ENCODE assay signal across 8 cellular contexts in the genomic region with DNA sequence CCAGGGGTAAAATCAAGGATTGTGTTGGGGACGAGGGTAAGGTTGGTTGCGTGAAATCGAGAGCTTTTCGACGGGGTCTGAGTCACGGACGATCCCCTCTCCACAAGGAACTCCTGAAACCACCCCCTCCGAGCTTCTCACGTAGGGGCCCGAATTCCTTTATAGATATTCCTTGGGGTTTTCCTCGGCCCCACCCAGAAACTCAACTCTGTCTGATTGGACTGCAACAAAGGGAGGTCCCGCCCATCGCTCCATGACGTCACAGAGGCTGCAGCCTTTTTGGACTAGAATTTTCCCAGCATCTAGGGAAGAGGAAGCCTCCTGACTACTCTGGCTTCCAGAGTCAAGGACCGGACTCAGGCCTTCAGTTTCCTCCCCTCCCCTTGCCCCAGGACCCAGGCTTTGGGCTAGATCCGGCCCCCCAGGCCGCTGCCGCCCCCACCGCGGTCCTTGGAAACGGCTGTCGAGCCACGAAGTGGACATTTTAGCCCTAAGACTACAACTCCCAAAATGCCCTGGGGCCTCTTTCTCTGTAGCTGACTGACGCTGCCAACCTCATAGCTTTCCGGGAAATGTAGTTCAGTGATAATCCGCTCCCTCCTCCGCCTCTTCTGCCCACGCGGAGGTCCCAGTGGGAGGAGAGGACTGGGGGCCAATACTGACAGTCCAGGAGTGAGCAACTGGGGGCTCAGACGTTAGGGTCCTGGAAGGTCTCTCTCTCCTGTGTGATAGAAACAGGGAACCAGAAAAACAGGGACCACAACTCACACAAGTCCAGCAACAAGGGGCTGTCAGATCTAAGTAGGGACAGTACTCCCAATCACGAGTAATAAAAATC. TPM values are rescaled to one million over a fixed set of nuclear protein-coding genes. Genes with fewer than 3 reads are reported as not detected.
DNase-seq lines count a peak whose midpoint lies in the region; ATAC-seq, FAIRE-seq and TF ChIP-seq lines count a peak whose summit lies in the region.

Gene IZUMO1 (minus strand): TSS at position 172 of the 838 bp plus-strand sequence. CDS start 1,050 bp downstream, outside the sequence.

- BruUV-seq in IMR-90 (replicated peaks; lab: Mats Ljungman, UMichigan) = no TSS peak

- peak within 1 kb of the TSS; percentile 51 to 71 (median 64) for H3K4me3 ChIP-seq in BLaER1 treated with 17β-estradiol and CSF1 and Interleukin-3, amounts not matched to agents 10 nM and 100 nM
- H3K4me3 ChIP-seq in IMR-90 (ENCODE audit: insufficient read depth, low read depth, low read length) (peak within 1 kb of the TSS; percentile 50), endodermal cell (ENCODE audit: low read length) (peak within 1 kb of the TSS; percentile 89)

- no peaks in the 10 kb centered on the region for H3K9me3 ChIP-seq in BLaER1 treated with 17β-estradiol and CSF1 and Interleukin-3, amounts not matched to agents 10 nM and 100 nM (replicated peaks in 1 of 11)
- H3K9me3 ChIP-seq in IMR-90 (ENCODE audit: control insufficient read depth, insufficient read depth, low read length) (no peaks in the 10 kb centered on the region), endodermal cell (ENCODE audit: control insufficient read depth, low read length) (no peaks in the 10 kb centered on the region)

- intact Hi-C loops in IMR-90 (cut with micrococcal nuclease) = no loop called here

- H3K14ac ChIP-seq in IMR-90 (replicated peaks; ENCODE audit: low read depth, low read length) = peak within 1 kb of the TSS; percentile 53

- peaks cover 9% of the 10 kb centered on the region for H3K36me3 Mint-ChIP-seq in endodermal cell (ENCODE audit: low read depth)

- POLR2A ChIA-PET in IMR-90 (lab: Charles Lee; ENCODE audit: unreplicated experiment) = no interaction called here

- 0 out of 2 replicates have a peak within 1 kb of the TSS, but pooled peaks have one; percentile 17 for H4K91ac ChIP-seq in IMR-90 (ENCODE audit: insufficient read depth, low read depth, low read length)

- no peak within 1 kb of the TSS for H3K18ac ChIP-seq in IMR-90 (ENCODE audit: low read depth, low read length)

- no peak for FAIRE-seq in urothelium cell line (lab: Jason Lieb, UNC)

- H3K4me1 ChIP-seq in BLaER1 treated with 17β-estradiol and CSF1 and Interleukin-3, amounts not matched to agents 10 nM and 100 nM = peaks cover 42 to 73% (median 56%) of the 10 kb centered on the region in 10 experiments
- H3K4me1 ChIP-seq in IMR-90 (ENCODE audit: control insufficient read depth, insufficient read depth, low read length) (no peaks in the 10 kb centered on the region), endodermal cell (ENCODE audit: control insufficient read depth, insufficient read depth, low read length) (no peaks in the 10 kb centered on the region)

- peak; percentile 90 for DNase-seq in IMR-90
- peak; percentile 72 for DNase-seq in activated CD4-positive, alpha-beta T cell treated with anti-CD3 and anti-CD28 coated beads for 48 hours
- DNase-seq in endodermal cell = peak; percentile 95
- peak; percentile 91 to 94 for DNase-seq in lung microvascular endothelial cell (ENCODE audit: low read depth in 2 of 2)
- peak in 2 of 3 experiments; percentile 28 to 50 for DNase-seq in stimulated activated CD4-positive, alpha-beta T cell treated with anti-CD3 and anti-CD28 coated beads, TNF-alpha, amount 100 ng/mL, for 24 hours (ENCODE audit: low read depth in 3 of 3)
- no peak for DNase-seq in urothelium cell line (ENCODE audit: low spot score)

- peak within 1 kb of the TSS; percentile 63 to 84 (median 78) for H3K9ac ChIP-seq in BLaER1 treated with 17β-estradiol and CSF1 and Interleukin-3, amounts not matched to agents 10 nM and 100 nM
- H3K9ac ChIP-seq in IMR-90 (ENCODE audit: low read depth, low read length) (0 out of 2 replicates have a peak within 1 kb of the TSS, but pooled peaks have one; percentile 5), endodermal cell (ENCODE audit: extremely low read depth, low read length, poor library complexity, severe bottlenecking) (peak within 1 kb of the TSS; percentile 47)

- peak within 1 kb of the TSS; percentile 41; the same call in 1 of the 2 replicates for H2BK20ac ChIP-seq in IMR-90 (ENCODE audit: low read depth, low read length)

- TF ChIP-seq RAD21 in IMR-90 (IDR thresholded peaks at IDR 0.05; ENCODE audit: low read length) = no peak

- TF ChIP-seq CTCF in IMR-90 (conservative IDR thresholded peaks at IDR 0.05; ENCODE audit: low read depth, low read length) = no peak
- TF ChIP-seq CTCF in endodermal cell (conservative IDR thresholded peaks at IDR 0.05) = no peak

- H3K27me3 ChIP-seq in BLaER1 treated with 17β-estradiol and CSF1 and Interleukin-3, amounts not matched to agents 10 nM and 100 nM = peaks cover 0 to 7% (median 1%) of the 10 kb centered on the region in 11 experiments; a peak in 9 of 22 replicates
- H3K27me3 ChIP-seq in IMR-90 (ENCODE audit: control insufficient read depth, insufficient read depth, low read length) (peaks cover 10% of the 10 kb centered on the region), endodermal cell (ENCODE audit: control insufficient read depth, insufficient read depth, low read length, poor library complexity, severe bottlenecking) (peaks cover 2% of the 10 kb centered on the region)

- H2BK5ac ChIP-seq in IMR-90 (ENCODE audit: low read depth, low read length, poor library complexity, severe bottlenecking) = peak within 1 kb of the TSS; percentile 41

- peak within 1 kb of the TSS; percentile 96 for H2AFZ ChIP-seq in IMR-90 (replicated peaks; ENCODE audit: low read length, poor library complexity)

- TF ChIP-seq POLR2A in IMR-90 (IDR thresholded peaks at IDR 0.05; ENCODE audit: low read depth, low read length) = no peak

- ATAC-seq in IMR-90 (ENCODE audit: low read depth) (peak; percentile 97), GM18519 (IDR thresholded peaks at IDR 0.05; ENCODE audit: low FRiP score, unreplicated experiment) (no peak)

- H4K8ac ChIP-seq in IMR-90 (ENCODE audit: low read depth in 2 of 2, low read length in 2 of 2) = peak within 1 kb of the TSS; percentile 28 to 99; a peak in 3 of 4 replicates

- peak within 1 kb of the TSS; percentile 90 for H3K27ac Mint-ChIP-seq in endodermal cell

- H3K56ac ChIP-seq in IMR-90 (ENCODE audit: extremely low read depth, insufficient read depth, low read length) = no peak within 1 kb of the TSS; the same call in 1 of the 2 replicates

- no peak within 1 kb of the TSS; the same call in 2 of the 3 replicates for H2BK15ac ChIP-seq in IMR-90 (ENCODE audit: low read depth, low read length)

- H3K27me3 Mint-ChIP-seq in endodermal cell (ENCODE audit: insufficient read depth) = peaks cover 21% of the 10 kb centered on the region

- peaks cover 12% of the 10 kb centered on the region for H3K4me1 Mint-ChIP-seq in endodermal cell

- in situ Hi-C loops in IMR-90 (cut with MboI; ENCODE audit: low sequenced_read_pairs) = no loop called here

- H2AK5ac ChIP-seq in IMR-90 (ENCODE audit: low read depth, low read length) = peak within 1 kb of the TSS; percentile 40

- no peaks in the 10 kb centered on the region for H3K9me1 ChIP-seq in IMR-90 (ENCODE audit: insufficient read depth, low read length)

- WGBS in IMR-90 (ENCODE audit: extremely low coverage in 2 of 2, insufficient read length in 1 of 2), 2 experiments = 0% methylated on average over 3 of the region's 31 CpGs; no CpG with 5 or more reads in 1 of the 2 experiments
- 15 to 25% methylated on average over 7 to 31 of the region's 31 CpGs for WGBS in endodermal cell (ENCODE audit: insufficient coverage in 1 of 2, insufficient read length in 1 of 2), 2 experiments

- H3K4me3 Mint-ChIP-seq in endodermal cell = peak within 1 kb of the TSS; percentile 62

- H3K9me3 Mint-ChIP-seq in endodermal cell = no peaks in the 10 kb centered on the region

- peak within 1 kb of the TSS; percentile 60 to 86 (median 75) for H3K4me2 ChIP-seq in BLaER1 treated with 17β-estradiol and CSF1 and Interleukin-3, amounts not matched to agents 10 nM and 100 nM
- peak within 1 kb of the TSS; percentile 66 for H3K4me2 ChIP-seq in IMR-90 (ENCODE audit: low read depth, low read length)

- dilution Hi-C loops in IMR-90 (cut with HindIII; ENCODE audit: low sequenced_read_pairs, unreplicated experiment) = no loop called here

- H2BK120ac ChIP-seq in IMR-90 (ENCODE audit: low read depth, low read length) = peak within 1 kb of the TSS; percentile 58

- peak within 1 kb of the TSS; percentile 79 for H3K4ac ChIP-seq in IMR-90 (ENCODE audit: low read depth, low read length)

- peaks cover 0 to 7% (median 0%) of the 10 kb centered on the region in 11 experiments; a peak in 3 of 22 replicates for H4K20me1 ChIP-seq in BLaER1 treated with 17β-estradiol and CSF1 and Interleukin-3, amounts not matched to agents 10 nM and 100 nM
- H4K20me1 ChIP-seq in IMR-90 (ENCODE audit: insufficient read depth, low read length) = no peaks in the 10 kb centered on the region

- H3K79me1 ChIP-seq in IMR-90 (ENCODE audit: low read depth in 1 of 2, low read length in 2 of 2) = no peaks in the 10 kb centered on the region

- CTCF ChIA-PET in IMR-90 (lab: Yijun Ruan, JAX) = interaction anchor here (1.1 kb wide), 1 partner anchor 12 kb away, joined by 3 read pairs; no protein-coding TSS in a partner anchor

- peak within 1 kb of the TSS; percentile 42 to 85 (median 76); a peak in 21 of 22 replicates for H3K27ac ChIP-seq in BLaER1 treated with 17β-estradiol and CSF1 and Interleukin-3, amounts not matched to agents 10 nM and 100 nM
- H3K27ac ChIP-seq in IMR-90 (ENCODE audit: insufficient read depth, low read length) = peak within 1 kb of the TSS; percentile 23; the same call in 1 of the 2 replicates
- H3K27ac ChIP-seq in endodermal cell (ENCODE audit: low read depth, low read length) = peak within 1 kb of the TSS; percentile 82

- peaks cover 0 to 20% (median 14%) of the 10 kb centered on the region in 11 experiments; a peak in 15 of 22 replicates for H3K36me3 ChIP-seq in BLaER1 treated with 17β-estradiol and CSF1 and Interleukin-3, amounts not matched to agents 10 nM and 100 nM
- H3K36me3 ChIP-seq in IMR-90 (ENCODE audit: control insufficient read depth, insufficient read depth, low read length) (no peaks in the 10 kb centered on the region), endodermal cell (ENCODE audit: control insufficient read depth, insufficient read depth, low read length) (peaks cover 10% of the 10 kb centered on the region)

- H3K23ac ChIP-seq in IMR-90 (ENCODE audit: low read depth, low read length) = 0 out of 2 replicates have a peak within 1 kb of the TSS, but pooled peaks have one; percentile 19

- peak within 1 kb of the TSS; percentile 79 for H2AK9ac ChIP-seq in IMR-90 (replicated peaks; ENCODE audit: low read depth, low read length, poor library complexity)

- peak within 1 kb of the TSS; percentile 32 for H4K5ac ChIP-seq in IMR-90 (ENCODE audit: low read depth, low read length)

TF ChIP-seq in IMR-90, 13 proteins besides CTCF, POLR2A, EP300 and RAD21 (continues in another document):
- TF ChIP-seq NFE2L2 (IDR thresholded peaks at IDR 0.05; ENCODE audit: low read depth, low read length) = no peak
- TF ChIP-seq RCOR1 (IDR thresholded peaks at IDR 0.05; ENCODE audit: insufficient replicate concordance, low read length) = no peak

RNA-seq across cellular contexts. Expression of gene IZUMO1, which starts in this region (rescaled TPM):
- not detected in 2 replicates for total RNA-seq in IMR-90 (2012; rRNA removed)
- polyA plus RNA-seq in IMR-90 (2012; rRNA removed) = not detected in 2 replicates
- not detected in 2 replicates for polyA plus RNA-seq in IMR-90 (2012; cell fraction: cytosol; rRNA removed)
- 0.05 and 0.07 TPM in 2 replicates for polyA plus RNA-seq in IMR-90 (2012; cell fraction: nucleus; rRNA removed; ENCODE audit: low replicate concordance)
- under 1 TPM; 0.22 to 0.80 TPM for total RNA-seq in endodermal cell
- 0.21 TPM for polyA plus RNA-seq in endodermal cell (2013, experiment 1 of 2)
- polyA plus RNA-seq in endodermal cell (2013, experiment 2 of 2) = not detected
- 0.20 and 0.22 TPM in 2 replicates for total RNA-seq in lung microvascular endothelial cell

Comparison
In these comparisons a context has a peak if more than half of its experiments do, and no peak if none do; other contexts are left out.
1. Peak in DNase-seq, ATAC-seq, H3K4me3 ChIP-seq, H3K27ac ChIP-seq, H3K9ac ChIP-seq and H3K4me2 ChIP-seq in IMR-90; RNA of the gene not detected or under 1 TPM.
2. Peak in DNase-seq, H3K4me3 ChIP-seq, H3K27ac ChIP-seq and H3K9ac ChIP-seq in endodermal cell; RNA of the gene not detected or under 1 TPM.
3. Peak in DNase-seq in lung microvascular endothelial cell; RNA of the gene not detected or under 1 TPM.
4. H3K27ac ChIP-seq: peak in every context shown above with its lines; median percentile 82 in endodermal cell; 76 in BLaER1 treated with 17β-estradiol and CSF1 and Interleukin-3, amounts not matched to agents 10 nM and 100 nM; 23 in IMR-90.
5. H3K9ac ChIP-seq: peak in every context shown above with its lines; median percentile 78 in BLaER1 treated with 17β-estradiol and CSF1 and Interleukin-3, amounts not matched to agents 10 nM and 100 nM; 47 in endodermal cell; 5 in IMR-90.